ENCODE assay signal across 16 cellular contexts in the genomic region with DNA sequence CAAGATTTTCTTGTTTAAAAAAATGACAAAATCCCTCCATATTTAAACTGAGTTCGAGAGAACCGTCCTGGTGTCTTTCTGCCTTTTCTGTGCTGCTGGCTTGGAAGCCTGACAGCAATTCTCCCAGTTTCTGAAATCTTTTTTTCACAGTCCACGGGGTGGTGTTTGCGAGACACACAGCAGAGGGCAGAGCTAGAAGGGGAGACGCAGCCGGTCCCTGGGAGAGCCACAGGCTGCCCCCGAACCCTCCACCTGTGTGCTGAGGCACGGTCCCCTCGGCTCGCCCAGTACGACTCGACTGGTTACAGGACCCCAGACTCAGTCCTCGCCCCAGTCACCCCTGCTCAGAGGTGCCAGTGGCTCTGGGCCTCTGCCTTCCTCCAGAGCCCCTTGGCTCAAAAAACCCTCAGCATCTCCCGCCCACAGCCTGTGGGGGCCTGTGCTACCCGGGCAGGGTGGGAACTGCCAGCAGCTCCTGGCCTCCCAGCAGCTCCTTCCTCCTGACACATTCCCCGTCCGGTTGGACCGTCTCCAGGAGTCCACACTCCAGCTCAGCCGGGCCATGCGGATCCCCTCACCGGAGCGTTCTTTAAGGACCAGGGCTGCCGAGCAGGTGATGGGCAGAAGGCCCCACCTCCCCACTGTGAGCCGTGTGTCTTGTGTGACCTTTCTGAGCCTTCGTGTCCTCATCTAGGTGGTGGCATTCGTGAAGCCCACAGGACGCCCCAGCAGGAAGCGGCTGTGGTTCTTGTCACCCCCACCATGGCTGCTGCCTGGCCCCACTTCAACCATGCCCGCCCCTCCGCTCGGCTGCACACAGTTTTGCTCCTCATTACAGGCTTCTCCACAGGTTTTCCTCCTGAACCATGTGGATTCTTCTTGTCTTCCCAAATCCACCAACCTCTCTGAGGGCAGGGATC. TPM values are rescaled to one million over a fixed set of nuclear protein-coding genes. Genes with fewer than 3 reads are reported as not detected.
A peak's percentile ranks its signal among the peaks of the same experiment; 100 is the strongest.
DNase-seq lines count a peak whose midpoint lies in the region; ATAC-seq and TF ChIP-seq lines count a peak whose summit lies in the region.
"Had no signal": no experiment of that assay in that cellular context is flagged by ENCODE, and none has a peak within 500 bp of the region (broad histone marks: within the 10 kb centered on the region; RNA-seq: fewer than 3 reads in every experiment).

No MANE protein-coding gene starts in this region.

- no peak overlapping the region for H3K4me3 Mint-ChIP-seq in activated CD8-positive, alpha-beta T cell treated with anti-CD3 and anti-CD28 coated beads for 36 hours

- CTCF ChIA-PET in HCT116 (lab: Charles Lee) = interaction anchor here (1.3 kb wide), 1 partner anchor 18 kb away, joined by 4 read pairs; no protein-coding TSS in a partner anchor
- CTCF ChIA-PET in activated CD8-positive, alpha-beta T cell treated with anti-CD3 and anti-CD28 coated beads for 36 hours (lab: Charles Lee) = no interaction called here

- no peaks in the 10 kb centered on the region for H3K4me1 ChIP-seq in HCT116 (ENCODE audit: control insufficient read depth in 1 of 2, insufficient read depth in 2 of 2, low read length in 2 of 2)
- H3K4me1 ChIP-seq: heart right ventricle, vagina had no signal

- peak; percentile 45 for TF ChIP-seq RAD21 in HCT116 (IDR thresholded peaks at IDR 0.05; ENCODE audit: low read depth)

- peak; percentile 22 to 32 (median 28); a peak in 3 of 6 replicates for TF ChIP-seq CTCF in HCT116 (IDR thresholded peaks at IDR 0.05 in 2 of 3, conservative IDR thresholded peaks at IDR 0.05 in 1 of 3; ENCODE audit: borderline replicate concordance in 1 of 3, insufficient read depth in 1 of 3, low read depth in 2 of 3, low read length in 2 of 3)
- TF ChIP-seq CTCF in activated CD8-positive, alpha-beta T cell treated with anti-CD3 and anti-CD28 coated beads for 36 hours (IDR thresholded peaks at IDR 0.05) = no peak

- H3K9ac ChIP-seq in HCT116 (ENCODE audit: low read length) = no peak overlapping the region

- H3K9me3 ChIP-seq in HCT116 (ENCODE audit: control insufficient read depth in 1 of 2, insufficient read depth in 1 of 2, low read depth in 1 of 2, low read length in 2 of 2) = no peaks in the 10 kb centered on the region
- H3K9me3 ChIP-seq: SJSA1, vagina had no signal

- H3K9me3 Mint-ChIP-seq in activated CD8-positive, alpha-beta T cell treated with anti-CD3 and anti-CD28 coated beads for 36 hours = no peaks in the 10 kb centered on the region

- H3K36me3 Mint-ChIP-seq in activated CD8-positive, alpha-beta T cell treated with anti-CD3 and anti-CD28 coated beads for 36 hours (ENCODE audit: low read depth) = no peaks in the 10 kb centered on the region

- no peak overlapping the region for H2AFZ ChIP-seq in HCT116 (ENCODE audit: low read depth, low read length, poor library complexity, severe bottlenecking)

- RAD21 ChIA-PET in HCT116 (lab: Charles Lee; ENCODE audit: low non-redundant PET in 1 of 2, low total read pairs in 2 of 2, uncharacterized antibody in 2 of 2, unreplicated experiment in 2 of 2) = no interaction called here

- H3K27me3 Mint-ChIP-seq in activated CD8-positive, alpha-beta T cell treated with anti-CD3 and anti-CD28 coated beads for 36 hours = peaks cover 23% of the 10 kb centered on the region

- no peaks in the 10 kb centered on the region for H3K9me2 ChIP-seq in HCT116 (ENCODE audit: insufficient read depth)

- POLR2A ChIA-PET in HCT116 (lab: Charles Lee) = no interaction called here
- POLR2A ChIA-PET in activated CD8-positive, alpha-beta T cell treated with anti-CD3 and anti-CD28 coated beads for 36 hours (lab: Charles Lee) = no interaction called here

- H3K79me2 ChIP-seq in HCT116 (ENCODE audit: insufficient read depth, low read length) = no peaks in the 10 kb centered on the region

- H4K20me1 ChIP-seq in HCT116 (ENCODE audit: insufficient read depth) = no peaks in the 10 kb centered on the region

- DNase-seq in Ammon's horn (ENCODE audit: low spot score) (peak; percentile 66), HCT116 (ENCODE audit: low read depth, low spot score) (no peak), left lobe of liver (ENCODE audit: low spot score) (no peak), SKM-1 (lab: John Stamatoyannopoulos, UW; ENCODE audit: unreplicated experiment) (no peak), SHP77 treated with DMSO at 0.1 percent for 48 hours (lab: John Stamatoyannopoulos, UW) (no peak)
- DNase-seq in activated CD8-positive, alpha-beta T cell treated with anti-CD3 and anti-CD28 coated beads for 36 hours = peak; percentile 42
- DNase-seq: DMS153; heart right ventricle; NCI-H1105 treated with DMSO at 0.1 percent for 48 hours; stimulated activated CD4-positive, alpha-beta T cell treated with anti-CD3 and anti-CD28 coated beads, Interleukin-4, amount 100 ng/mL, for 4 hours had no signal

- H3K4me3 ChIP-seq in HCT116 (replicated peaks in 1 of 2; ENCODE audit: low read depth in 1 of 2, low read length in 2 of 2) = no peak overlapping the region
- H3K4me3 ChIP-seq: heart right ventricle, SJSA1, vagina had no signal

- H3K27ac ChIP-seq in HCT116 (ENCODE audit: low read depth, low read length) = no peak overlapping the region
- H3K27ac ChIP-seq: heart right ventricle, SJSA1, vagina had no signal

- no peak overlapping the region for H3K4me2 ChIP-seq in HCT116 (ENCODE audit: low read length)

- H3K4me1 Mint-ChIP-seq in activated CD8-positive, alpha-beta T cell treated with anti-CD3 and anti-CD28 coated beads for 36 hours (ENCODE audit: low read depth) = peaks cover 5% of the 10 kb centered on the region

- ATAC-seq in HCT116 (peak; percentile 81), left lobe of liver (peak; percentile 65), HG02763 (IDR thresholded peaks at IDR 0.05; ENCODE audit: unreplicated experiment) (no peak), HG02571 (IDR thresholded peaks at IDR 0.05; ENCODE audit: unreplicated experiment) (no peak)
- peak; percentile 60 for ATAC-seq in activated CD8-positive, alpha-beta T cell treated with anti-CD3 and anti-CD28 coated beads for 36 hours
- ATAC-seq: heart right ventricle had no signal

- no peak for TF ChIP-seq POLR2A in HCT116 (IDR thresholded peaks at IDR 0.05; ENCODE audit: borderline replicate concordance, extremely low read depth, insufficient read depth, insufficient read length)

- intact Hi-C loops in HCT116 (cut with micrococcal nuclease) = loop anchor here (2.0 kb wide), 1 partner anchor 363 kb away; no protein-coding TSS in a partner anchor
- intact Hi-C loops in activated CD8-positive, alpha-beta T cell treated with anti-CD3 and anti-CD28 coated beads for 36 hours (cut with micrococcal nuclease) = no loop called here

- H3K27ac Mint-ChIP-seq in activated CD8-positive, alpha-beta T cell treated with anti-CD3 and anti-CD28 coated beads for 36 hours = no peak overlapping the region

- BruUV-seq in HCT116 (replicated peaks; lab: Mats Ljungman, UMichigan) = no TSS peak

- H3K36me3 ChIP-seq in HCT116 (ENCODE audit: control insufficient read depth in 1 of 2, insufficient read depth in 2 of 2, low read length in 2 of 2) = no peaks in the 10 kb centered on the region
- H3K36me3 ChIP-seq: heart right ventricle, SJSA1, vagina had no signal

- H3K27me3 ChIP-seq in HCT116 (ENCODE audit: insufficient read depth, low read length) = no peaks in the 10 kb centered on the region
- H3K27me3 ChIP-seq: vagina had no signal

TF ChIP-seq in HCT116, 20 proteins besides CTCF, POLR2A, EP300 and RAD21 (continues in another document):
- TF ChIP-seq EGR1 (IDR thresholded peaks at IDR 0.05; ENCODE audit: low read depth) (no peak), ELF1 (IDR thresholded peaks at IDR 0.05; ENCODE audit: borderline replicate concordance, low read depth) (no peak), JUND (IDR thresholded peaks at IDR 0.05) (no peak)
- TF ChIP-seq, protein P1, sequence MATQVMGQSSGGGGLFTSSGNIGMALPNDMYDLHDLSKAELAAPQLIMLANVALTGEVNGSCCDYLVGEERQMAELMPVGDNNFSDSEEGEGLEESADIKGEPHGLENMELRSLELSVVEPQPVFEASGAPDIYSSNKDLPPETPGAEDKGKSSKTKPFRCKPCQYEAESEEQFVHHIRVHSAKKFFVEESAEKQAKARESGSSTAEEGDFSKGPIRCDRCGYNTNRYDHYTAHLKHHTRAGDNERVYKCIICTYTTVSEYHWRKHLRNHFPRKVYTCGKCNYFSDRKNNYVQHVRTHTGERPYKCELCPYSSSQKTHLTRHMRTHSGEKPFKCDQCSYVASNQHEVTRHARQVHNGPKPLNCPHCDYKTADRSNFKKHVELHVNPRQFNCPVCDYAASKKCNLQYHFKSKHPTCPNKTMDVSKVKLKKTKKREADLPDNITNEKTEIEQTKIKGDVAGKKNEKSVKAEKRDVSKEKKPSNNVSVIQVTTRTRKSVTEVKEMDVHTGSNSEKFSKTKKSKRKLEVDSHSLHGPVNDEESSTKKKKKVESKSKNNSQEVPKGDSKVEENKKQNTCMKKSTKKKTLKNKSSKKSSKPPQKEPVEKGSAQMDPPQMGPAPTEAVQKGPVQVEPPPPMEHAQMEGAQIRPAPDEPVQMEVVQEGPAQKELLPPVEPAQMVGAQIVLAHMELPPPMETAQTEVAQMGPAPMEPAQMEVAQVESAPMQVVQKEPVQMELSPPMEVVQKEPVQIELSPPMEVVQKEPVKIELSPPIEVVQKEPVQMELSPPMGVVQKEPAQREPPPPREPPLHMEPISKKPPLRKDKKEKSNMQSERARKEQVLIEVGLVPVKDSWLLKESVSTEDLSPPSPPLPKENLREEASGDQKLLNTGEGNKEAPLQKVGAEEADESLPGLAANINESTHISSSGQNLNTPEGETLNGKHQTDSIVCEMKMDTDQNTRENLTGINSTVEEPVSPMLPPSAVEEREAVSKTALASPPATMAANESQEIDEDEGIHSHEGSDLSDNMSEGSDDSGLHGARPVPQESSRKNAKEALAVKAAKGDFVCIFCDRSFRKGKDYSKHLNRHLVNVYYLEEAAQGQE (IDR thresholded peaks at IDR 0.05; ENCODE audit: low read depth) = no peak
- TF ChIP-seq, protein P2, sequence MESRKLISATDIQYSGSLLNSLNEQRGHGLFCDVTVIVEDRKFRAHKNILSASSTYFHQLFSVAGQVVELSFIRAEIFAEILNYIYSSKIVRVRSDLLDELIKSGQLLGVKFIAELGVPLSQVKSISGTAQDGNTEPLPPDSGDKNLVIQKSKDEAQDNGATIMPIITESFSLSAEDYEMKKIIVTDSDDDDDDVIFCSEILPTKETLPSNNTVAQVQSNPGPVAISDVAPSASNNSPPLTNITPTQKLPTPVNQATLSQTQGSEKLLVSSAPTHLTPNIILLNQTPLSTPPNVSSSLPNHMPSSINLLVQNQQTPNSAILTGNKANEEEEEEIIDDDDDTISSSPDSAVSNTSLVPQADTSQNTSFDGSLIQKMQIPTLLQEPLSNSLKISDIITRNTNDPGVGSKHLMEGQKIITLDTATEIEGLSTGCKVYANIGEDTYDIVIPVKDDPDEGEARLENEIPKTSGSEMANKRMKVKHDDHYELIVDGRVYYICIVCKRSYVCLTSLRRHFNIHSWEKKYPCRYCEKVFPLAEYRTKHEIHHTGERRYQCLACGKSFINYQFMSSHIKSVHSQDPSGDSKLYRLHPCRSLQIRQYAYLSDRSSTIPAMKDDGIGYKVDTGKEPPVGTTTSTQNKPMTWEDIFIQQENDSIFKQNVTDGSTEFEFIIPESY (IDR thresholded peaks at IDR 0.05; ENCODE audit: extremely low read depth, insufficient replicate concordance, low read length) = no peak

RNA-seq across cellular contexts. Expression of a gene that starts 52.3 kb away (rescaled TPM):
- total RNA-seq in HCT116 (2021; ENCODE audit: unreplicated experiment) (0.32 TPM), left lobe of liver (not detected)
- 0.11 and 0.16 TPM in 2 replicates for polyA plus RNA-seq in HCT116 (2012)
- total RNA-seq in activated CD8-positive, alpha-beta T cell treated with anti-CD3 and anti-CD28 coated beads for 36 hours = not detected
- total RNA-seq: bronchial epithelial cell had no signal
- polyA plus RNA-seq: neural cell had no signal

Comparison
In these comparisons a context has a peak if more than half of its experiments do, and no peak if none do; other contexts are left out.
1. DNase-seq: peak in Ammon's horn (single experiment) and activated CD8-positive, alpha-beta T cell treated with anti-CD3 and anti-CD28 coated beads for 36 hours (single experiment); none in HCT116 (single experiment), left lobe of liver (single experiment), SKM-1 (single experiment) and SHP77 treated with DMSO at 0.1 percent for 48 hours (single experiment).
2. ATAC-seq: peak in HCT116 (single experiment), activated CD8-positive, alpha-beta T cell treated with anti-CD3 and anti-CD28 coated beads for 36 hours (single experiment) and left lobe of liver (single experiment); none in HG02763 (single experiment) and HG02571 (single experiment).